ENCODE assay signal across 10 cellular contexts in genomic region chr19:17725422-17726078, GRCh38. TPM values are rescaled to one million over a fixed set of nuclear protein-coding genes. Genes with fewer than 3 reads are reported as not detected.
A peak's percentile ranks its signal among the peaks of the same experiment; 100 is the strongest.
DNase-seq lines count a peak whose midpoint lies in the region; ATAC-seq and TF ChIP-seq lines count a peak whose summit lies in the region.
"Had no signal": no experiment of that assay in that cellular context is flagged by ENCODE, and none has a peak within 500 bp of the region (broad histone marks: within the 10 kb centered on the region; RNA-seq: fewer than 3 reads in every experiment).

No MANE protein-coding gene starts in this region.

- no peaks in the 10 kb centered on the region for H3K9me3 ChIP-seq in WERI-Rb-1 (ENCODE audit: severe bottlenecking)

- H3K4me3 ChIP-seq in GM12875 (ENCODE audit: low read depth, low read length): no peak overlapping the region
- H3K4me3 ChIP-seq in WERI-Rb-1 (ENCODE audit: low read depth, low read length): no peak overlapping the region

- intact Hi-C loops in left colon (cut with DNase I, micrococcal nuclease): no loop called here
- intact Hi-C loops in posterior vena cava (cut with DNase I): loop anchor here in 1 of 2 donors (10.0 kb wide), 1 partner anchor 659 kb away; the partner anchor contains the start of gene GDF15

- ATAC-seq in left colon: peak; percentile 32
- ATAC-seq in HG02588 (IDR thresholded peaks at IDR 0.05; ENCODE audit: unreplicated experiment): no peak
- ATAC-seq in HG02970 (IDR thresholded peaks at IDR 0.05; ENCODE audit: low FRiP score, unreplicated experiment): no peak

- peaks cover 96% of the 10 kb centered on the region for H3K36me3 ChIP-seq in WERI-Rb-1

- TF ChIP-seq CTCF in GM12875 (IDR thresholded peaks at IDR 0.05; ENCODE audit: borderline replicate concordance, insufficient read depth, low read depth, low read length): peak; percentile 53
- TF ChIP-seq CTCF in WERI-Rb-1 (IDR thresholded peaks at IDR 0.05; ENCODE audit: low read depth, low read length): peak; percentile 70

- DNase-seq in AG08396 (ENCODE audit: low spot score): peak; percentile 13
- DNase-seq in WERI-Rb-1: peak; percentile 29
- no peak for DNase-seq in left colon
- no peak for DNase-seq in posterior vena cava (ENCODE audit: low spot score)
- DNase-seq in GDM1 (lab: John Stamatoyannopoulos, UW): no peak
- DNase-seq: islet precursor cell, NCI-H510A had no signal

- no peaks in the 10 kb centered on the region for H3K27me3 ChIP-seq in WERI-Rb-1 (ENCODE audit: insufficient read depth, low read depth, severe bottlenecking)

- H3K27ac ChIP-seq in WERI-Rb-1: no peak overlapping the region

RNA-seq across cellular contexts. Expression of gene MAP1S, which starts 6.3 kb away (rescaled TPM):
- total RNA-seq in left colon (10 to 100 TPM; 39.9 to 43.5 TPM), posterior vena cava (10 to 100 TPM; 50.8 to 57.0 TPM)

RNA-seq across cellular contexts. Expression of gene FCHO1, which starts 25.7 kb away (rescaled TPM):
- total RNA-seq in left colon: 1 to 10 TPM; 3.0 to 3.1 TPM
- total RNA-seq in posterior vena cava: 1 to 10 TPM; 2.0 to 2.1 TPM

RNA-seq across cellular contexts. Expression of gene UNC13A, which starts 37.4 kb away (rescaled TPM):
- total RNA-seq in left colon: under 1 TPM; 0.24 to 0.28 TPM
- under 1 TPM; 0.14 to 0.60 TPM for total RNA-seq in posterior vena cava

Comparison
In these comparisons a context has a peak if more than half of its experiments do, and no peak if none do; other contexts are left out.
1. DNase-seq: peak in AG08396 (single experiment) and WERI-Rb-1 (single experiment); none in left colon (0 of 2), posterior vena cava (single experiment) and GDM1 (single experiment).